ENCODE assay signal across 8 cellular contexts in the genomic region with DNA sequence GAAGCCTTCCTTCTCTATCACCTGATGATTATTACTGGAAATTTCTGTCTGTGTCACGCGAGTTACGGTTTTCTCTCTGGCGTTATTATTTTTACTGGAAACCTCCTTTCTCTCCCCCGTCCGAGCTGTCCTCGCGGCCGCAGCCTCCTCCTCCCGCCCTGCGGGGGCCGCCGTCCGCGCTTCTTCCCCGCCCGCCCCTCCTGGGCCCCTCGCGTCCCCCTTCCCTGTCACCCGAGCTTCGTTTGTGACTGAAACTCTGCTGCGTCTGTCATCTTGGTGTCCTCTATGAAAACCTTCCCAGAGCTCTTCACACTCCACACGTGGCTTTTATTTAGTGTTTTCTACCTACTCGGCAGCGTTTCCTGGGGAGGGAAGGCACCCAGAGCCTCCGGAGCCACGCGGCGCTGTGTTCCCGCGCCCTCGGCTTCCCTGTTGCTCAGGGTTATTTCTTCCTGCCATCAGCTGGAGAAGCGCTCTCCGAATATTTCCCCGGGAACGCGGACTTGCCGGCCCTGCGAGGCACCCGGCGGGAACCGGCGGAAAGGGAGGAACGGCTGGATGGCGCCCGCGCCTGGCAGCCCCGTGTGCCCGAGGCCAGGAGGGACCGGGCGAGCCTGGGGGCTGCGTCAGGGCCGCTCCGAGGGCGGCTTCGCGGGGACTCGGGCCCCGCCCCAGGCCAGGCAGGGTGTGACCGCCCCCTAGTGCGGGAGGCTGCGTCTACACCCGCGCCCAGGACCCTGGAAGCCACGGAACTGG. TPM values are rescaled to one million over a fixed set of nuclear protein-coding genes. Genes with fewer than 3 reads are reported as not detected.
DNase-seq lines count a peak whose midpoint lies in the region; ATAC-seq and TF ChIP-seq lines count a peak whose summit lies in the region.

No MANE protein-coding gene starts in this region.

- H3K27ac Mint-ChIP-seq in nephron progenitor cell, result no peak overlapping the region

- H3K4me3 ChIP-seq in fibroblast of the aortic adventitia (ENCODE audit: low read depth, low read length), result peak overlapping the region; percentile 41

- peaks cover 8% of the 10 kb centered on the region for H3K4me1 Mint-ChIP-seq in nephron progenitor cell

- DNase-seq in EL (peak; percentile 12), fibroblast of the aortic adventitia (ENCODE audit: low read depth) (peak; percentile 22), nephron progenitor cell (peak; percentile 73), NCI-H187 (lab: John Stamatoyannopoulos, UW) (no peak), COLO829 (ENCODE audit: low spot score) (no peak)
- peak; percentile 51 for DNase-seq in activated CD4-positive, alpha-beta T cell treated with anti-CD3 and anti-CD28 coated beads for 48 hours

- peak overlapping the region; percentile 77 for H3K4me3 Mint-ChIP-seq in nephron progenitor cell

- peaks cover under 1% of the 10 kb centered on the region for H3K36me3 Mint-ChIP-seq in nephron progenitor cell (ENCODE audit: low read depth)

- H3K27me3 Mint-ChIP-seq in nephron progenitor cell (ENCODE audit: low read depth, poor library complexity), result peaks cover 54% of the 10 kb centered on the region

- no peaks in the 10 kb centered on the region for H3K9me3 Mint-ChIP-seq in nephron progenitor cell

- TF ChIP-seq CTCF in fibroblast of the aortic adventitia (IDR thresholded peaks at IDR 0.05; ENCODE audit: insufficient read depth, low read length) (peak; percentile 39), nephron progenitor cell (IDR thresholded peaks at IDR 0.05) (peak; percentile 46)

- ATAC-seq in HG03025 (IDR thresholded peaks at IDR 0.05; ENCODE audit: low FRiP score, unreplicated experiment) (no peak), GM18502 (IDR thresholded peaks at IDR 0.05; ENCODE audit: poor library complexity, unreplicated experiment) (no peak)

RNA-seq across cellular contexts. Expression of a gene that starts 33.9 kb away (rescaled TPM):
- 4.4 and 32.5 TPM in 2 replicates for total RNA-seq in fibroblast of the aortic adventitia (ENCODE audit: low replicate concordance)

RNA-seq across cellular contexts. Expression of a gene that starts 34.0 kb away (rescaled TPM):
- 26.8 and 119 TPM in 2 replicates for total RNA-seq in fibroblast of the aortic adventitia (ENCODE audit: low replicate concordance)

Comparison
In these comparisons a context has a peak if more than half of its experiments do, and no peak if none do; other contexts are left out.
1. DNase-seq: peak in EL (single experiment), activated CD4-positive, alpha-beta T cell treated with anti-CD3 and anti-CD28 coated beads for 48 hours (single experiment), fibroblast of the aortic adventitia (single experiment) and nephron progenitor cell (single experiment); none in NCI-H187 (0 of 2) and COLO829 (single experiment).